ENCODE assay signal across 39 cellular contexts in the genomic region with DNA sequence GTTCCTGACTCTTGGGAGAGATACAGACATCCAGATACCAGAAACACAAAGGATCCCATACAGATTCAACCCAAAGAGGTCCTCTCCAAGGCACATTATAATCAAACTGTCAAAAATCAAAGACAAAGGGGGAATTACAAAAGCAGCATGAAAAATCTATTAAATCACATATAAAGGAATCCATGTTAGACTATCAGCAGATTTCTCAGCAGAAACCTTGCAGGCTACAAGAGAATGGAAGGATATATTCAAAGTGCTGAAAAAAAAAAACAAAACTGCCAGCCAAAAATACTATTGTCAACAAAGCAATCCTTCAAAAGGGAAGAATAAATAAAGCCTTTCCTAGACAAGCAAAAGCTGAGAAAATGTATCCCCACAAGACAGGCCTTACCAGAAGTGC. TPM values are rescaled to one million over a fixed set of nuclear protein-coding genes. Genes with fewer than 3 reads are reported as not detected.
"Had no signal": no experiment of that assay in that cellular context is flagged by ENCODE, and none has a peak within 500 bp of the region (broad histone marks: within the 10 kb centered on the region; RNA-seq: fewer than 3 reads in every experiment).

No MANE protein-coding gene starts in this region.

- H3K27me3 Mint-ChIP-seq: activated naive CD4-positive, alpha-beta T cell treated with anti-CD3 and anti-CD28 coated beads, Interleukin-2, amount 10 ng/mL, durations not matched to agents 7 days and 5 days; activated naive CD4-positive, alpha-beta T cell treated with anti-CD3 and anti-CD28 coated beads, Interleukin-2, amount 50 U/mL, for 24 hours; activated naive CD8-positive, alpha-beta T cell; activated naive CD8-positive, alpha-beta T cell treated with anti-CD3 and anti-CD28 coated beads for 36 hours; activated naive CD8-positive, alpha-beta T cell treated with anti-CD3 and anti-CD28 coated beads, Interleukin-2, amount 10 ng/mL, durations not matched to agents 7 days and 5 days; activated naive CD8-positive, alpha-beta T cell treated with anti-CD3 and anti-CD28 coated beads, Interleukin-2, amount 50 U/mL, for 24 hours; activated T-cell treated with anti-CD3 and anti-CD28 coated beads, Interleukin-2, amount 50 U/mL, for 24 hours; activated T-helper 17 cell treated with anti-CD3 and anti-CD28 coated beads, Interleukin-2, amount 50 U/mL, for 72 hours; central memory CD8-positive, alpha-beta T cell had no signal

- DNase-seq: activated effector memory CD4-positive, alpha-beta T cell treated with anti-CD3 and anti-CD28 coated beads, Interleukin-2, amount 50 U/mL, for 16 hours; activated effector memory CD4-positive, alpha-beta T cell treated with Interleukin-2 at 50 U/mL for 16 hours; activated gamma-delta T cell; activated gamma-delta T cell treated with Interleukin-2 at 50 U/mL for 16 hours; activated naive CD4-positive, alpha-beta T cell; activated naive CD4-positive, alpha-beta T cell treated with anti-CD3 and anti-CD28 coated beads for 36 hours; activated naive CD4-positive, alpha-beta T cell treated with anti-CD3 and anti-CD28 coated beads, Interleukin-2, amount 10 ng/mL, durations not matched to agents 7 days and 5 days; activated naive CD4-positive, alpha-beta T cell treated with anti-CD3 and anti-CD28 coated beads, Interleukin-2, amount 50 U/mL, for 16 hours; activated naive CD4-positive, alpha-beta T cell treated with Interleukin-2 at 50 U/mL for 16 hours; activated naive CD8-positive, alpha-beta T cell treated with anti-CD3 and anti-CD28 coated beads for 36 hours; activated naive CD8-positive, alpha-beta T cell treated with anti-CD3 and anti-CD28 coated beads, Interleukin-2, amount 10 ng/mL, durations not matched to agents 7 days and 5 days; activated naive CD8-positive, alpha-beta T cell treated with anti-CD3 and anti-CD28 coated beads, Interleukin-2, amount 50 U/mL, for 24 hours; activated T-cell treated with anti-CD3 and anti-CD28 coated beads, Interleukin-2, amount 50 U/mL, for 24 hours; activated T-cell treated with anti-CD3 and anti-CD28 coated beads, Interleukin-2, amount 50 U/mL, for 48 hours; activated T-cell treated with anti-CD3 and anti-CD28 coated beads, Interleukin-2, amount 50 U/mL, for 72 hours; adrenal gland; amniotic stem cell; amygdala; anterior cingulate cortex; aorta; body of pancreas; brain microvascular endothelial cell; caudate nucleus; central memory CD4-positive, alpha-beta T cell; cerebellar nuclear complex had no signal

- H3K4me3 ChIP-seq: adrenal gland, ascending aorta, body of pancreas, breast epithelium, cardiac muscle cell had no signal

- H3K4me1 ChIP-seq: adrenal gland, ascending aorta, body of pancreas, breast epithelium had no signal

- H3K9me3 Mint-ChIP-seq: activated naive CD8-positive, alpha-beta T cell treated with anti-CD3 and anti-CD28 coated beads, Interleukin-2, amount 10 ng/mL, durations not matched to agents 7 days and 5 days; activated T-helper 2 cell treated with anti-CD3 and anti-CD28 coated beads, Interferon-gamma antibody, Interleukin-2, Interleukin-4, amounts not matched to agents 10 μg/mL and 5 μg/mL and 100 μg/mL, durations not matched to agents 14 hours and 24 hours and 36 hours had no signal

- H3K4me3 Mint-ChIP-seq: activated naive CD4-positive, alpha-beta T cell treated with anti-CD3 and anti-CD28 coated beads for 36 hours; activated naive CD4-positive, alpha-beta T cell treated with anti-CD3 and anti-CD28 coated beads, Interleukin-2, amount 10 ng/mL, durations not matched to agents 7 days and 5 days; activated naive CD4-positive, alpha-beta T cell treated with anti-CD3 and anti-CD28 coated beads, Interleukin-2, amount 50 U/mL, for 24 hours; activated naive CD8-positive, alpha-beta T cell; activated naive CD8-positive, alpha-beta T cell treated with anti-CD3 and anti-CD28 coated beads for 36 hours; activated naive CD8-positive, alpha-beta T cell treated with anti-CD3 and anti-CD28 coated beads, Interleukin-2, amount 10 ng/mL, durations not matched to agents 7 days and 5 days; activated naive CD8-positive, alpha-beta T cell treated with anti-CD3 and anti-CD28 coated beads, Interleukin-2, amount 50 U/mL, for 24 hours; activated T-cell treated with anti-CD3 and anti-CD28 coated beads, Interleukin-2, amount 50 U/mL, for 24 hours; activated T-cell treated with anti-CD3 and anti-CD28 coated beads, Interleukin-2, amount 50 U/mL, for 72 hours; activated T-helper 1 cell treated with anti-CD3 and anti-CD28 coated beads, Interleukin-12 subunit alpha, Interleukin-12 subunit beta, Interleukin-2, Interleukin-4 antibody, amounts not matched to agents 30 ng/mL and 10 ng/mL and 1 ng/mL, durations not matched to agents 14 hours and 24 hours and 36 hours; activated T-helper 17 cell treated with anti-CD3 and anti-CD28 coated beads, Interleukin-2, amount 50 U/mL, for 72 hours; brain; central memory CD8-positive, alpha-beta T cell had no signal

- H3K27ac ChIP-seq: adrenal gland, ascending aorta, body of pancreas, brain microvascular endothelial cell, breast epithelium, cardiac muscle cell had no signal

- H3K4me1 Mint-ChIP-seq: activated naive CD4-positive, alpha-beta T cell treated with anti-CD3 and anti-CD28 coated beads, Interleukin-2, amount 10 ng/mL, durations not matched to agents 7 days and 5 days; activated naive CD4-positive, alpha-beta T cell treated with anti-CD3 and anti-CD28 coated beads, Interleukin-2, amount 50 U/mL, for 24 hours; activated naive CD8-positive, alpha-beta T cell treated with anti-CD3 and anti-CD28 coated beads for 36 hours; activated naive CD8-positive, alpha-beta T cell treated with anti-CD3 and anti-CD28 coated beads, Interleukin-2, amount 10 ng/mL, durations not matched to agents 7 days and 5 days; activated naive CD8-positive, alpha-beta T cell treated with anti-CD3 and anti-CD28 coated beads, Interleukin-2, amount 50 U/mL, for 24 hours; activated T-helper 17 cell treated with anti-CD3 and anti-CD28 coated beads, Interleukin-2, amount 50 U/mL, for 72 hours; brain; central memory CD8-positive, alpha-beta T cell had no signal

- H3K9me3 ChIP-seq: adrenal gland had no signal

- FAIRE-seq: astrocyte, bronchial epithelial cell, colon had no signal

- H3K27ac Mint-ChIP-seq: activated naive CD4-positive, alpha-beta T cell treated with anti-CD3 and anti-CD28 coated beads for 36 hours; activated naive CD4-positive, alpha-beta T cell treated with anti-CD3 and anti-CD28 coated beads, Interleukin-2, amount 10 ng/mL, durations not matched to agents 7 days and 5 days; activated naive CD4-positive, alpha-beta T cell treated with anti-CD3 and anti-CD28 coated beads, Interleukin-2, amount 50 U/mL, for 24 hours; activated naive CD4-positive, alpha-beta T cell treated with anti-CD3 and anti-CD28 coated beads, Interleukin-2, amount 50 U/mL, for 72 hours; activated naive CD8-positive, alpha-beta T cell; activated naive CD8-positive, alpha-beta T cell treated with anti-CD3 and anti-CD28 coated beads for 36 hours; activated naive CD8-positive, alpha-beta T cell treated with anti-CD3 and anti-CD28 coated beads, Interleukin-2, amount 10 ng/mL, durations not matched to agents 7 days and 5 days; activated naive CD8-positive, alpha-beta T cell treated with anti-CD3 and anti-CD28 coated beads, Interleukin-2, amount 50 U/mL, for 24 hours; activated T-cell treated with anti-CD3 and anti-CD28 coated beads, Interleukin-2, amount 50 U/mL, for 24 hours; activated T-cell treated with anti-CD3 and anti-CD28 coated beads, Interleukin-2, amount 50 U/mL, for 72 hours; activated T-helper 1 cell treated with anti-CD3 and anti-CD28 coated beads, Interleukin-12 subunit alpha, Interleukin-12 subunit beta, Interleukin-2, Interleukin-4 antibody, amounts not matched to agents 30 ng/mL and 10 ng/mL and 1 ng/mL, durations not matched to agents 14 hours and 24 hours and 36 hours; activated T-helper 17 cell treated with anti-CD3 and anti-CD28 coated beads, Interleukin-2, amount 50 U/mL, for 72 hours; activated T-helper 2 cell treated with anti-CD3 and anti-CD28 coated beads, Interferon-gamma antibody, Interleukin-2, Interleukin-4, amounts not matched to agents 10 μg/mL and 5 μg/mL and 100 μg/mL, durations not matched to agents 14 hours and 24 hours and 36 hours; brain had no signal

- H3K36me3 Mint-ChIP-seq: activated naive CD4-positive, alpha-beta T cell treated with anti-CD3 and anti-CD28 coated beads, Interleukin-2, amount 10 ng/mL, durations not matched to agents 7 days and 5 days; activated naive CD4-positive, alpha-beta T cell treated with anti-CD3 and anti-CD28 coated beads, Interleukin-2, amount 50 U/mL, for 24 hours; activated naive CD8-positive, alpha-beta T cell; activated naive CD8-positive, alpha-beta T cell treated with anti-CD3 and anti-CD28 coated beads for 36 hours; activated naive CD8-positive, alpha-beta T cell treated with anti-CD3 and anti-CD28 coated beads, Interleukin-2, amount 10 ng/mL, durations not matched to agents 7 days and 5 days; brain had no signal

- ATAC-seq: activated naive CD4-positive, alpha-beta T cell treated with anti-CD3 and anti-CD28 coated beads, Interleukin-2, amount 50 U/mL, for 72 hours; activated naive CD8-positive, alpha-beta T cell treated with anti-CD3 and anti-CD28 coated beads, Interleukin-2, amount 50 U/mL, for 24 hours; activated T-cell treated with anti-CD3 and anti-CD28 coated beads, Interleukin-2, amount 50 U/mL, for 72 hours; activated T-helper 17 cell treated with anti-CD3 and anti-CD28 coated beads, Interleukin-2, amount 50 U/mL, for 72 hours; body of pancreas had no signal

- H3K36me3 ChIP-seq: adrenal gland, ascending aorta, brain microvascular endothelial cell, breast epithelium, cardiac muscle cell had no signal

RNA-seq across cellular contexts. Expression of a gene that starts 14.8 kb away (rescaled TPM):
- total RNA-seq: activated naive CD4-positive, alpha-beta T cell treated with anti-CD3 and anti-CD28 coated beads for 36 hours; activated naive CD4-positive, alpha-beta T cell treated with anti-CD3 and anti-CD28 coated beads, Interleukin-2, amount 50 U/mL, for 72 hours; activated naive CD8-positive, alpha-beta T cell treated with anti-CD3 and anti-CD28 coated beads for 36 hours; activated naive CD8-positive, alpha-beta T cell treated with anti-CD3 and anti-CD28 coated beads, Interleukin-2, amount 10 ng/mL, durations not matched to agents 7 days and 5 days; activated T-cell treated with anti-CD3 and anti-CD28 coated beads, Interleukin-2, amount 50 U/mL, for 72 hours; activated T-helper 1 cell treated with anti-CD3 and anti-CD28 coated beads, Interleukin-12 subunit alpha, Interleukin-12 subunit beta, Interleukin-2, Interleukin-4 antibody, amounts not matched to agents 30 ng/mL and 10 ng/mL and 1 ng/mL, durations not matched to agents 14 hours and 24 hours and 36 hours; activated T-helper 17 cell treated with anti-CD3 and anti-CD28 coated beads, Interleukin-2, amount 50 U/mL, for 72 hours; activated T-helper 2 cell treated with anti-CD3 and anti-CD28 coated beads, Interferon-gamma antibody, Interleukin-2, Interleukin-4, amounts not matched to agents 10 μg/mL and 5 μg/mL and 100 μg/mL, durations not matched to agents 14 hours and 24 hours and 36 hours had no signal
